ENCODE assay signal across 13 cellular contexts in the genomic region with DNA sequence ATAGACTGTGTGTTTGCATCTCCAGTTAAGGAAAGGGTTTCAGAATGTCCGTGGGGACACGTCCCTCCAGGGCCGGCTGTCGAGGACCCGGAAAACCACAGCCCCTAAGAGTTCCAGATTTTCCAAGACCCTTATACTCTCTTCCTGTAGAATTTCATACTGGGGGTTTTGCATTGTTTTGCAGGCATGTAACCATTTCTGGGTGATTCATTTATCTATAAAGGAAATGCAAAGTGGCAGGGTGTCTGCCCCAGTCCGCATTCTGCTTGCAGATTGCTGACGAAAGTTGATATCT. TPM values are rescaled to one million over a fixed set of nuclear protein-coding genes. Genes with fewer than 3 reads are reported as not detected.
A peak's percentile ranks its signal among the peaks of the same experiment; 100 is the strongest.
DNase-seq lines count a peak whose midpoint lies in the region; ATAC-seq and TF ChIP-seq lines count a peak whose summit lies in the region.
"Had no signal": no experiment of that assay in that cellular context is flagged by ENCODE, and none has a peak within 500 bp of the region (broad histone marks: within the 10 kb centered on the region; RNA-seq: fewer than 3 reads in every experiment).

No MANE protein-coding gene starts in this region.

- H3K27me3 Mint-ChIP-seq in IgD-negative memory B cell (peaks cover 37% of the 10 kb centered on the region), natural killer cell (ENCODE audit: low read depth in 2 of 2) (peaks cover 49 to 61% of the 10 kb centered on the region in 2 donors)
- H3K27me3 Mint-ChIP-seq in effector memory CD8-positive, alpha-beta T cell: peaks cover 58 to 65% of the 10 kb centered on the region in 2 donors

- H3K9me3 Mint-ChIP-seq in IgD-negative memory B cell: peaks cover 0 to 9% (median 0%) of the 10 kb centered on the region in 3 donors
- H3K9me3 Mint-ChIP-seq in effector memory CD8-positive, alpha-beta T cell: no peaks in the 10 kb centered on the region
- H3K9me3 Mint-ChIP-seq in natural killer cell: no peaks in the 10 kb centered on the region

- DNase-seq in effector memory CD8-positive, alpha-beta T cell: no peak
- DNase-seq in natural killer cell: no peak
- no peak for DNase-seq in brain microvascular endothelial cell
- no peak for DNase-seq in occipital lobe (lab: John Stamatoyannopoulos, UW)
- DNase-seq in OCI-M2 (lab: John Stamatoyannopoulos, UW; ENCODE audit: unreplicated experiment): no peak
- DNase-seq: activated effector memory CD4-positive, alpha-beta T cell treated with Interleukin-2 at 50 U/mL for 16 hours; effector memory CD4-positive, alpha-beta T cell; foreskin keratinocyte; left cardiac atrium had no signal

- H3K36me3 Mint-ChIP-seq in IgD-negative memory B cell (peaks cover 11% of the 10 kb centered on the region), natural killer cell (peaks cover 9% of the 10 kb centered on the region)
- H3K36me3 Mint-ChIP-seq in effector memory CD8-positive, alpha-beta T cell (ENCODE audit: insufficient read depth): peaks cover 48% of the 10 kb centered on the region

- H3K27ac ChIP-seq in brain microvascular endothelial cell: no peak overlapping the region
- H3K27ac ChIP-seq: foreskin keratinocyte had no signal

- no peaks in the 10 kb centered on the region for H3K36me3 ChIP-seq in ES-I3 (ENCODE audit: insufficient read depth, low read length)
- peaks cover under 1% of the 10 kb centered on the region for H3K36me3 ChIP-seq in brain microvascular endothelial cell (replicated peaks)

- no peak for TF ChIP-seq CTCF in natural killer cell (IDR thresholded peaks at IDR 0.05)
- TF ChIP-seq CTCF in brain microvascular endothelial cell (IDR thresholded peaks at IDR 0.05; ENCODE audit: low read depth, low read length, missing control alignments): no peak

- H3K4me1 ChIP-seq in ES-I3 (ENCODE audit: insufficient read depth, low read length): peaks cover 20% of the 10 kb centered on the region; the same call in 1 of the 2 replicates

- no peak for ATAC-seq in effector memory CD8-positive, alpha-beta T cell (replicated peaks)
- ATAC-seq in natural killer cell: no peak
- ATAC-seq: foreskin keratinocyte, left cardiac atrium had no signal

- H3K4me3 Mint-ChIP-seq in IgD-negative memory B cell: peak overlapping the region; percentile 12 to 85 (median 84)
- peak overlapping the region; percentile 65 to 81 for H3K4me3 Mint-ChIP-seq in effector memory CD8-positive, alpha-beta T cell
- H3K4me3 Mint-ChIP-seq in natural killer cell: peak overlapping the region; percentile 49

- in situ Hi-C loops in brain microvascular endothelial cell (cut with HindIII; ENCODE audit: low pct_ligation_motif_present, low sequenced_read_pairs): no loop called here

- intact Hi-C loops in natural killer cell (cut with micrococcal nuclease): no loop called here

- no peaks in the 10 kb centered on the region for H3K9me3 ChIP-seq in ES-I3 (ENCODE audit: control insufficient read depth, insufficient read depth, low read length)

- H3K27ac Mint-ChIP-seq in IgD-negative memory B cell (peak overlapping the region; percentile 63 to 94 (median 85)), natural killer cell (no peak overlapping the region)
- no peak overlapping the region for H3K27ac Mint-ChIP-seq in effector memory CD8-positive, alpha-beta T cell

- peak overlapping the region; percentile 56; the same call in 1 of the 2 replicates for H3K9ac ChIP-seq in ES-I3 (ENCODE audit: low read depth, low read length)

- no peak overlapping the region for H3K4me3 ChIP-seq in brain microvascular endothelial cell (ENCODE audit: low read depth, low read length)

- H3K27me3 ChIP-seq in brain microvascular endothelial cell (replicated peaks): peaks cover 59% of the 10 kb centered on the region

- H3K4me1 Mint-ChIP-seq in IgD-negative memory B cell: peaks cover 18 to 30% (median 21%) of the 10 kb centered on the region in 3 donors
- H3K4me1 Mint-ChIP-seq in effector memory CD8-positive, alpha-beta T cell (ENCODE audit: low read depth in 2 of 2): peaks cover 24 to 40% of the 10 kb centered on the region in 2 donors
- peaks cover 29 to 41% of the 10 kb centered on the region in 2 donors for H3K4me1 Mint-ChIP-seq in natural killer cell

RNA-seq across cellular contexts. Expression of a gene that starts 8.5 kb away (rescaled TPM):
- polyA plus RNA-seq in IgD-negative memory B cell: not detected
- not detected for total RNA-seq in natural killer cell
- 7.0 TPM for total RNA-seq in occipital lobe
- total RNA-seq: bronchial epithelial cell, foreskin keratinocyte, left cardiac atrium, subcutaneous adipose tissue had no signal
- polyA plus RNA-seq: foreskin keratinocyte had no signal

RNA-seq across cellular contexts. Expression of a gene that starts 52.2 kb away (rescaled TPM):
- polyA plus RNA-seq in IgD-negative memory B cell: 8.1 TPM
- total RNA-seq in natural killer cell (10 to 100 TPM; 16.6 to 20.6 (median 16.9) TPM), occipital lobe (54.0 TPM)

Comparison
In these comparisons a context has a peak if more than half of its experiments do, and no peak if none do; other contexts are left out.
1. H3K27ac Mint-ChIP-seq: peak in IgD-negative memory B cell (3 of 3); none in effector memory CD8-positive, alpha-beta T cell (0 of 2) and natural killer cell (0 of 2).
2. Peak in every context shown above with its lines, with median percentiles within 50 percentile points of each other: H3K4me3 Mint-ChIP-seq.